ENCODE assay signal across 8 cellular contexts in the genomic region with DNA sequence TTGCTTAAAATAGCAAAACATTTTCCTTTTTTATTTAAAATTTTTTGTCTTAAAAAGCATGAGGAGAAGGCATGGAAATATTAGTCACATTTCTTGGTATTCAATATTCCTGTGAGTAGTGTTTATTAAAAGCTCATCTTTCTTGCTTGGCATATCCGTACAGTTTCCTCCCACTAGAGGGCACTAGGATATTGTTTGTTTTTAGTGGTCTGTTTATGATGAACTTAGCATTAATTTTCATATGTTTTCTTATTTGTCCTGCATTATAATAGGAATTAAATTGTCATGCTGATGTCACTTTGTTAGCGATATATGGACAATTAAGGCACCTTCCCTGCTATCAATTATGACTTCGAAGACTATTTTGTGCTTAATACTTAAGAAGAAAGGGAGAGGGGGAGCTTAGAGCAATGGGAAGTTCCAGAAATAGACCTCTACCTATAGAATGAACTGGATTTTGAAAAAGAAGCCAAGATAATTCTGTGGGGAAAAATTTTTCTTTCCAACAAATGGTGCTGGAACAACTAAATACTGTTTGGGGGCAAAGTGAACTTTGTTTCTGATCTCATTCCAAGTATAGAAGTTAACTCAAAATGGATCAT.
DNase-seq lines count a peak whose midpoint lies in the region; ATAC-seq, FAIRE-seq and TF ChIP-seq lines count a peak whose summit lies in the region.

No MANE protein-coding gene starts in this region.

- no peak overlapping the region for H3K4me3 Mint-ChIP-seq in MCF 10A (ENCODE audit: unreplicated experiment)

- no peaks in the 10 kb centered on the region for H3K36me3 Mint-ChIP-seq in MCF 10A (ENCODE audit: insufficient read depth, unreplicated experiment)

- peak; percentile 56 for TF ChIP-seq CTCF in MCF 10A (IDR thresholded peaks at IDR 0.05; ENCODE audit: unreplicated experiment)

- no peaks in the 10 kb centered on the region for H3K27me3 Mint-ChIP-seq in MCF 10A (ENCODE audit: insufficient read depth, unreplicated experiment)

- H3K27ac Mint-ChIP-seq in MCF 10A (ENCODE audit: low read depth, unreplicated experiment) = no peak overlapping the region

- ATAC-seq in left colon = peak; percentile 59
- no peak for ATAC-seq in GM18502 (IDR thresholded peaks at IDR 0.05; ENCODE audit: poor library complexity, unreplicated experiment)
- no peak for ATAC-seq in GM19351 (IDR thresholded peaks at IDR 0.05; ENCODE audit: unreplicated experiment)
- ATAC-seq in HG02970 (IDR thresholded peaks at IDR 0.05; ENCODE audit: low FRiP score, unreplicated experiment) = no peak

- no peaks in the 10 kb centered on the region for H3K9me3 Mint-ChIP-seq in MCF 10A (ENCODE audit: unreplicated experiment)

- intact Hi-C loops in MCF 10A (cut with micrococcal nuclease) = loop anchor here (1.0 kb wide), 2 partner anchors 91 to 129 kb away; partner anchors contain the start of gene STRIP2
- intact Hi-C loops in left colon (cut with DNase I, micrococcal nuclease) = no loop called here

- no TSS peak for BruUV-seq in MCF 10A (replicated peaks; lab: Mats Ljungman, UMichigan)

- peak; percentile 75 for FAIRE-seq in GM18507 (lab: Jason Lieb, UNC)

- H3K4me1 Mint-ChIP-seq in MCF 10A (ENCODE audit: insufficient read depth, unreplicated experiment) = peaks cover 7% of the 10 kb centered on the region

- CTCF ChIA-PET in MCF 10A (lab: Yijun Ruan, JAX) = interaction anchor here (0.5 to 3.8 kb wide), 26 partner anchors 9 to 819 kb away, joined by 3 to 19 read pairs (median 4); partner anchors contain the start of genes AHCYL2 and SMKR1

- POLR2A ChIA-PET in MCF 10A (lab: Yijun Ruan, JAX) = interaction anchor here (0.5 to 4.0 kb wide), 8 partner anchors 9 to 240 kb away, joined by 3 to 19 read pairs (median 3); partner anchors contain the start of gene AHCYL2

- peak; percentile 46 for DNase-seq in CD1c-positive myeloid dendritic cell (ENCODE audit: extremely low spot score)
- DNase-seq in GM18507 (ENCODE audit: extremely low spot score, insufficient read length, low read depth) = no peak
- DNase-seq in NCI-H460 (ENCODE audit: extremely low read depth, low read depth) = peak; percentile 47
- DNase-seq in MCF 10A (ENCODE audit: unreplicated experiment) = peak; percentile 53
- no peak for DNase-seq in left colon

Comparison
In these comparisons a context has a peak if more than half of its experiments do, and no peak if none do; other contexts are left out.
1. DNase-seq: peak in CD1c-positive myeloid dendritic cell (single experiment), NCI-H460 (single experiment) and MCF 10A (single experiment); none in GM18507 (single experiment) and left colon (0 of 2).